In the genomic region with DNA sequence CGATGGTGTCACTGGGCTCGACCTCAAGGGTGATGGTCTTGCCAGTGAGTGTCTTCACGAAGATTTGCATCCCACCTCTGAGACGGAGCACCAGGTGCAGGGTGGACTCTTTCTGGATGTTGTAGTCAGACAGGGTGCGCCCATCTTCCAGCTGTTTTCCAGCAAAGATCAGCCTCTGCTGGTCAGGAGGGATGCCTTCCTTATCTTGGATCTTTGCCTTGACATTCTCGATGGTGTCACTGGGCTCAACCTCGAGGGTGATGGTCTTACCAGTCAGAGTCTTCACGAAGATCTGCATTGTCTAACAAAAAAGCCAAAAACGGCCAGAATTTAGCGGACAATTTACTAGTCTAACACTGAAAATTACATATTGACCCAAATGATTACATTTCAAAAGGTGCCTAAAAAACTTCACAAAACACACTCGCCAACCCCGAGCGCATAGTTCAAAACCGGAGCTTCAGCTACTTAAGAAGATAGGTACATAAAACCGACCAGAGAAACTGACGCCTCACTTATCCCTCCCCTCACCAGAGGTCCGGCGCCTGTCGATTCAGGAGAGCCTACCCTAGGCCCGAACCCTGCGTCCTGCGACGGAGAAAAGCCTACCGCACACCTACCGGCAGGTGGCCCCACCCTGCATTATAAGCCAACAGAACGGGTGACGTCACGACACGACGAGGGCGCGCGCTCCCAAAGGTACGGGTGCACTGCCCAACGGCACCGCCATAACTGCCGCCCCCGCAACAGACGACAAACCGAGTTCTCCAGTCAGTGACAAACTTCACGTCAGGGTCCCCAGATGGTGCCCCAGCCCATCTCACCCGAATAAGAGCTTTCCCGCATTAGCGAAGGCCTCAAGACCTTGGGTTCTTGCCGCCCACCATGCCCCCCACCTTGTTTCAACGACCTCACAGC, we compare ENCODE assay signal across 1 cellular context.
TF ChIP-seq lines count a peak whose summit lies in the region.

No MANE protein-coding gene starts in this region.

TF ChIP-seq in HCT116, 20 proteins besides CTCF, POLR2A, EP300 and RAD21 (continued from another document):
- TF ChIP-seq ZBTB33 (IDR thresholded peaks at IDR 0.05; ENCODE audit: extremely low read depth, insufficient replicate concordance, low read length) = no peak
- TF ChIP-seq, protein P1, sequence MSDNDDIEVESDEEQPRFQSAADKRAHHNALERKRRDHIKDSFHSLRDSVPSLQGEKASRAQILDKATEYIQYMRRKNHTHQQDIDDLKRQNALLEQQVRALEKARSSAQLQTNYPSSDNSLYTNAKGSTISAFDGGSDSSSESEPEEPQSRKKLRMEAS (IDR thresholded peaks at IDR 0.05) = no peak
